Comparison of ENCODE assay signal across 1 cellular context in the genomic region with DNA sequence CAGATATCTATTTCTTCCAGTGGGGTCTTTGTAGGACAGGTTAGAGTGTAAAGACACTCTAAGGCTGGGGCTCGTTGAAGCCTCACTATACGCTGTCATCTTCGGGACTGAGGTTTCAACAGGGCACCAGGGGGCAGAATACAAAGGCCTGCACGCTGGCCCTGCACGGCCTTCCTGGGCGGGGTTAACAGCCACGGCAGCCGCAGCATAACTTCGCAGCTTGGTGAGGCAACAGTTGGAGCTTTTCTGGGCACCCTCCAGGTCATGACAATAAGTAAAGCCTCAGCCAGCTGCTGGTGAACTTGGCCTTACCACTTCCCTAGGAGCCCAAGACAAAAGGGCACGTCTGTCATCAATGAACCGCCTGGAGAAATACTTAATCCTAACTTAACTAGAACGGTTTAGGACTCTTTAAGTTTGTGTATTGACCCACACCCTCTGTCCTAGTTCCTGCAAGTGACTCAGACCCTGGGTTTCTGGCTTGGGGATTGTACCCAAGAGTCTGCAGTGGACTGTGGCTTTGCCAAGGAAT.
TF ChIP-seq lines count a peak whose summit lies in the region.

No MANE protein-coding gene starts in this region.

TF ChIP-seq in HepG2, 621 proteins besides CTCF, POLR2A, EP300 and RAD21 (continued from another document and continues in another):
- TF ChIP-seq, protein P1, sequence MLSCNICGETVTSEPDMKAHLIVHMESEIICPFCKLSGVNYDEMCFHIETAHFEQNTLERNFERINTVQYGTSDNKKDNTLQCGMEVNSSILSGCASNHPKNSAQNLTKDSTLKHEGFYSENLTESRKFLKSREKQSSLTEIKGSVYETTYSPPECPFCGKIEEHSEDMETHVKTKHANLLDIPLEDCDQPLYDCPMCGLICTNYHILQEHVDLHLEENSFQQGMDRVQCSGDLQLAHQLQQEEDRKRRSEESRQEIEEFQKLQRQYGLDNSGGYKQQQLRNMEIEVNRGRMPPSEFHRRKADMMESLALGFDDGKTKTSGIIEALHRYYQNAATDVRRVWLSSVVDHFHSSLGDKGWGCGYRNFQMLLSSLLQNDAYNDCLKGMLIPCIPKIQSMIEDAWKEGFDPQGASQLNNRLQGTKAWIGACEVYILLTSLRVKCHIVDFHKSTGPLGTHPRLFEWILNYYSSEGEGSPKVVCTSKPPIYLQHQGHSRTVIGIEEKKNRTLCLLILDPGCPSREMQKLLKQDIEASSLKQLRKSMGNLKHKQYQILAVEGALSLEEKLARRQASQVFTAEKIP (CRISPR knock-in tag; IDR thresholded peaks at IDR 0.05; ENCODE audit: borderline replicate concordance) = no peak
- TF ChIP-seq ZC3H4 (CRISPR knock-in tag; IDR thresholded peaks at IDR 0.05; ENCODE audit: borderline replicate concordance) = no peak
- TF ChIP-seq, protein P2, sequence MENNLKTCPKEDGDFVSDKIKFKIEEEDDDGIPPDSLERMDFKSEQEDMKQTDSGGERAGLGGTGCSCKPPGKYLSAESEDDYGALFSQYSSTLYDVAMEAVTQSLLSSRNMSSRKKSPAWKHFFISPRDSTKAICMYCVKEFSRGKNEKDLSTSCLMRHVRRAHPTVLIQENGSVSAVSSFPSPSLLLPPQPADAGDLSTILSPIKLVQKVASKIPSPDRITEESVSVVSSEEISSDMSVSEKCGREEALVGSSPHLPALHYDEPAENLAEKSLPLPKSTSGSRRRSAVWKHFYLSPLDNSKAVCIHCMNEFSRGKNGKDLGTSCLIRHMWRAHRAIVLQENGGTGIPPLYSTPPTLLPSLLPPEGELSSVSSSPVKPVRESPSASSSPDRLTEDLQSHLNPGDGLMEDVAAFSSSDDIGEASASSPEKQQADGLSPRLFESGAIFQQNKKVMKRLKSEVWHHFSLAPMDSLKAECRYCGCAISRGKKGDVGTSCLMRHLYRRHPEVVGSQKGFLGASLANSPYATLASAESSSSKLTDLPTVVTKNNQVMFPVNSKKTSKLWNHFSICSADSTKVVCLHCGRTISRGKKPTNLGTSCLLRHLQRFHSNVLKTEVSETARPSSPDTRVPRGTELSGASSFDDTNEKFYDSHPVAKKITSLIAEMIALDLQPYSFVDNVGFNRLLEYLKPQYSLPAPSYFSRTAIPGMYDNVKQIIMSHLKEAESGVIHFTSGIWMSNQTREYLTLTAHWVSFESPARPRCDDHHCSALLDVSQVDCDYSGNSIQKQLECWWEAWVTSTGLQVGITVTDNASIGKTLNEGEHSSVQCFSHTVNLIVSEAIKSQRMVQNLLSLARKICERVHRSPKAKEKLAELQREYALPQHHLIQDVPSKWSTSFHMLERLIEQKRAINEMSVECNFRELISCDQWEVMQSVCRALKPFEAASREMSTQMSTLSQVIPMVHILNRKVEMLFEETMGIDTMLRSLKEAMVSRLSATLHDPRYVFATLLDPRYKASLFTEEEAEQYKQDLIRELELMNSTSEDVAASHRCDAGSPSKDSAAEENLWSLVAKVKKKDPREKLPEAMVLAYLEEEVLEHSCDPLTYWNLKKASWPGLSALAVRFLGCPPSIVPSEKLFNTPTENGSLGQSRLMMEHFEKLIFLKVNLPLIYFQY (CRISPR knock-in tag; IDR thresholded peaks at IDR 0.05; ENCODE audit: borderline replicate concordance) = no peak
- TF ChIP-seq, protein P3, sequence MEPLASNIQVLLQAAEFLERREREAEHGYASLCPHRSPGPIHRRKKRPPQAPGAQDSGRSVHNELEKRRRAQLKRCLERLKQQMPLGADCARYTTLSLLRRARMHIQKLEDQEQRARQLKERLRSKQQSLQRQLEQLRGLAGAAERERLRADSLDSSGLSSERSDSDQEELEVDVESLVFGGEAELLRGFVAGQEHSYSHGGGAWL (CRISPR knock-in tag; IDR thresholded peaks at IDR 0.05) = no peak
- TF ChIP-seq ZFY (CRISPR knock-in tag; IDR thresholded peaks at IDR 0.05) = peak; percentile 78
- no peak for TF ChIP-seq AKAP8 (CRISPR knock-in tag; IDR thresholded peaks at IDR 0.05)
- TF ChIP-seq ZNF430 (CRISPR knock-in tag; IDR thresholded peaks at IDR 0.05) = no peak
- no peak for TF ChIP-seq CC2D1A (CRISPR knock-in tag; IDR thresholded peaks at IDR 0.05)
- TF ChIP-seq PBX3 (CRISPR knock-in tag; IDR thresholded peaks at IDR 0.05; ENCODE audit: borderline replicate concordance) = no peak
- TF ChIP-seq, protein P4, sequence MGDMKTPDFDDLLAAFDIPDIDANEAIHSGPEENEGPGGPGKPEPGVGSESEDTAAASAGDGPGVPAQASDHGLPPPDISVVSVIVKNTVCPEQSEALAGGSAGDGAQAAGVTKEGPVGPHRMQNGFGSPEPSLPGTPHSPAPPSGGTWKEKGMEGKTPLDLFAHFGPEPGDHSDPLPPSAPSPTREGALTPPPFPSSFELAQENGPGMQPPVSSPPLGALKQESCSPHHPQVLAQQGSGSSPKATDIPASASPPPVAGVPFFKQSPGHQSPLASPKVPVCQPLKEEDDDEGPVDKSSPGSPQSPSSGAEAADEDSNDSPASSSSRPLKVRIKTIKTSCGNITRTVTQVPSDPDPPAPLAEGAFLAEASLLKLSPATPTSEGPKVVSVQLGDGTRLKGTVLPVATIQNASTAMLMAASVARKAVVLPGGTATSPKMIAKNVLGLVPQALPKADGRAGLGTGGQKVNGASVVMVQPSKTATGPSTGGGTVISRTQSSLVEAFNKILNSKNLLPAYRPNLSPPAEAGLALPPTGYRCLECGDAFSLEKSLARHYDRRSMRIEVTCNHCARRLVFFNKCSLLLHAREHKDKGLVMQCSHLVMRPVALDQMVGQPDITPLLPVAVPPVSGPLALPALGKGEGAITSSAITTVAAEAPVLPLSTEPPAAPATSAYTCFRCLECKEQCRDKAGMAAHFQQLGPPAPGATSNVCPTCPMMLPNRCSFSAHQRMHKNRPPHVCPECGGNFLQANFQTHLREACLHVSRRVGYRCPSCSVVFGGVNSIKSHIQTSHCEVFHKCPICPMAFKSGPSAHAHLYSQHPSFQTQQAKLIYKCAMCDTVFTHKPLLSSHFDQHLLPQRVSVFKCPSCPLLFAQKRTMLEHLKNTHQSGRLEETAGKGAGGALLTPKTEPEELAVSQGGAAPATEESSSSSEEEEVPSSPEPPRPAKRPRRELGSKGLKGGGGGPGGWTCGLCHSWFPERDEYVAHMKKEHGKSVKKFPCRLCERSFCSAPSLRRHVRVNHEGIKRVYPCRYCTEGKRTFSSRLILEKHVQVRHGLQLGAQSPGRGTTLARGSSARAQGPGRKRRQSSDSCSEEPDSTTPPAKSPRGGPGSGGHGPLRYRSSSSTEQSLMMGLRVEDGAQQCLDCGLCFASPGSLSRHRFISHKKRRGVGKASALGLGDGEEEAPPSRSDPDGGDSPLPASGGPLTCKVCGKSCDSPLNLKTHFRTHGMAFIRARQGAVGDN (CRISPR knock-in tag; IDR thresholded peaks at IDR 0.05) = peak; percentile 81
- TF ChIP-seq ZNF367 (CRISPR knock-in tag; IDR thresholded peaks at IDR 0.05; ENCODE audit: borderline replicate concordance) = no peak
- 0 out of 2 replicates have a peak, but pooled peaks have one; percentile 19 for TF ChIP-seq ARNTL (CRISPR knock-in tag; IDR thresholded peaks at IDR 0.05)
- TF ChIP-seq, protein P5, sequence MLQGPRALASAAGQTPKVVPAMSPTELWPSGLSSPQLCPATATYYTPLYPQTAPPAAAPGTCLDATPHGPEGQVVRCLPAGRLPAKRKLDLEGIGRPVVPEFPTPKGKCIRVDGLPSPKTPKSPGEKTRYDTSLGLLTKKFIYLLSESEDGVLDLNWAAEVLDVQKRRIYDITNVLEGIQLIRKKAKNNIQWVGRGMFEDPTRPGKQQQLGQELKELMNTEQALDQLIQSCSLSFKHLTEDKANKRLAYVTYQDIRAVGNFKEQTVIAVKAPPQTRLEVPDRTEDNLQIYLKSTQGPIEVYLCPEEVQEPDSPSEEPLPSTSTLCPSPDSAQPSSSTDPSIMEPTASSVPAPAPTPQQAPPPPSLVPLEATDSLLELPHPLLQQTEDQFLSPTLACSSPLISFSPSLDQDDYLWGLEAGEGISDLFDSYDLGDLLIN (CRISPR knock-in tag; IDR thresholded peaks at IDR 0.05; ENCODE audit: borderline replicate concordance) = no peak
- TF ChIP-seq GLMP (CRISPR knock-in tag; IDR thresholded peaks at IDR 0.05; ENCODE audit: borderline replicate concordance) = no peak
- TF ChIP-seq ZFX (CRISPR knock-in tag; IDR thresholded peaks at IDR 0.05; ENCODE audit: low read depth) = peak; percentile 81
- no peak for TF ChIP-seq ZSCAN22 (CRISPR knock-in tag; IDR thresholded peaks at IDR 0.05)
- TF ChIP-seq, protein P6, sequence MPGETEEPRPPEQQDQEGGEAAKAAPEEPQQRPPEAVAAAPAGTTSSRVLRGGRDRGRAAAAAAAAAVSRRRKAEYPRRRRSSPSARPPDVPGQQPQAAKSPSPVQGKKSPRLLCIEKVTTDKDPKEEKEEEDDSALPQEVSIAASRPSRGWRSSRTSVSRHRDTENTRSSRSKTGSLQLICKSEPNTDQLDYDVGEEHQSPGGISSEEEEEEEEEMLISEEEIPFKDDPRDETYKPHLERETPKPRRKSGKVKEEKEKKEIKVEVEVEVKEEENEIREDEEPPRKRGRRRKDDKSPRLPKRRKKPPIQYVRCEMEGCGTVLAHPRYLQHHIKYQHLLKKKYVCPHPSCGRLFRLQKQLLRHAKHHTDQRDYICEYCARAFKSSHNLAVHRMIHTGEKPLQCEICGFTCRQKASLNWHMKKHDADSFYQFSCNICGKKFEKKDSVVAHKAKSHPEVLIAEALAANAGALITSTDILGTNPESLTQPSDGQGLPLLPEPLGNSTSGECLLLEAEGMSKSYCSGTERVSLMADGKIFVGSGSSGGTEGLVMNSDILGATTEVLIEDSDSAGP (CRISPR knock-in tag; IDR thresholded peaks at IDR 0.05; ENCODE audit: borderline replicate concordance) = no peak
- TF ChIP-seq ZNF124 (CRISPR knock-in tag; IDR thresholded peaks at IDR 0.05) = no peak
- peak; percentile 51; the same call in 1 of the 2 replicates for TF ChIP-seq MAX (IDR thresholded peaks at IDR 0.05)
- TF ChIP-seq, protein P7, sequence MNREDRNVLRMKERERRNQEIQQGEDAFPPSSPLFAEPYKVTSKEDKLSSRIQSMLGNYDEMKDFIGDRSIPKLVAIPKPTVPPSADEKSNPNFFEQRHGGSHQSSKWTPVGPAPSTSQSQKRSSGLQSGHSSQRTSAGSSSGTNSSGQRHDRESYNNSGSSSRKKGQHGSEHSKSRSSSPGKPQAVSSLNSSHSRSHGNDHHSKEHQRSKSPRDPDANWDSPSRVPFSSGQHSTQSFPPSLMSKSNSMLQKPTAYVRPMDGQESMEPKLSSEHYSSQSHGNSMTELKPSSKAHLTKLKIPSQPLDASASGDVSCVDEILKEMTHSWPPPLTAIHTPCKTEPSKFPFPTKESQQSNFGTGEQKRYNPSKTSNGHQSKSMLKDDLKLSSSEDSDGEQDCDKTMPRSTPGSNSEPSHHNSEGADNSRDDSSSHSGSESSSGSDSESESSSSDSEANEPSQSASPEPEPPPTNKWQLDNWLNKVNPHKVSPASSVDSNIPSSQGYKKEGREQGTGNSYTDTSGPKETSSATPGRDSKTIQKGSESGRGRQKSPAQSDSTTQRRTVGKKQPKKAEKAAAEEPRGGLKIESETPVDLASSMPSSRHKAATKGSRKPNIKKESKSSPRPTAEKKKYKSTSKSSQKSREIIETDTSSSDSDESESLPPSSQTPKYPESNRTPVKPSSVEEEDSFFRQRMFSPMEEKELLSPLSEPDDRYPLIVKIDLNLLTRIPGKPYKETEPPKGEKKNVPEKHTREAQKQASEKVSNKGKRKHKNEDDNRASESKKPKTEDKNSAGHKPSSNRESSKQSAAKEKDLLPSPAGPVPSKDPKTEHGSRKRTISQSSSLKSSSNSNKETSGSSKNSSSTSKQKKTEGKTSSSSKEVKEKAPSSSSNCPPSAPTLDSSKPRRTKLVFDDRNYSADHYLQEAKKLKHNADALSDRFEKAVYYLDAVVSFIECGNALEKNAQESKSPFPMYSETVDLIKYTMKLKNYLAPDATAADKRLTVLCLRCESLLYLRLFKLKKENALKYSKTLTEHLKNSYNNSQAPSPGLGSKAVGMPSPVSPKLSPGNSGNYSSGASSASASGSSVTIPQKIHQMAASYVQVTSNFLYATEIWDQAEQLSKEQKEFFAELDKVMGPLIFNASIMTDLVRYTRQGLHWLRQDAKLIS (CRISPR knock-in tag; IDR thresholded peaks at IDR 0.05) = no peak
- TF ChIP-seq ZNF567 (CRISPR knock-in tag; IDR thresholded peaks at IDR 0.05; ENCODE audit: borderline replicate concordance) = no peak
- no peak for TF ChIP-seq SRSF1 (optimal IDR thresholded peaks at IDR 0.05; ENCODE audit: low read depth, low read length)
- no peak for TF ChIP-seq ATF7-NPFF (CRISPR knock-in tag; IDR thresholded peaks at IDR 0.05; ENCODE audit: low read depth)
- TF ChIP-seq ZNF83 (CRISPR knock-in tag; IDR thresholded peaks at IDR 0.05; ENCODE audit: borderline replicate concordance) = no peak
- no peak for TF ChIP-seq GFI1 (CRISPR knock-in tag; IDR thresholded peaks at IDR 0.05; ENCODE audit: borderline replicate concordance)
- TF ChIP-seq ZNF761 (CRISPR knock-in tag; conservative IDR thresholded peaks at IDR 0.05) = no peak
- no peak for TF ChIP-seq ZNF576 (CRISPR knock-in tag; IDR thresholded peaks at IDR 0.05)
- TF ChIP-seq YEATS4 (CRISPR knock-in tag; IDR thresholded peaks at IDR 0.05; ENCODE audit: borderline replicate concordance) = peak; percentile 39; the same call in 1 of the 2 replicates
- TF ChIP-seq ZNF713 (CRISPR knock-in tag; IDR thresholded peaks at IDR 0.05) = no peak
- TF ChIP-seq ZNF20 (CRISPR knock-in tag; IDR thresholded peaks at IDR 0.05) = no peak
- TF ChIP-seq GTF2F1 (IDR thresholded peaks at IDR 0.05; ENCODE audit: low read length) = no peak
- TF ChIP-seq ZNF136 (CRISPR knock-in tag; IDR thresholded peaks at IDR 0.05; ENCODE audit: low read depth) = no peak
- no peak for TF ChIP-seq ZFP37 (CRISPR knock-in tag; IDR thresholded peaks at IDR 0.05; ENCODE audit: borderline replicate concordance)
- TF ChIP-seq ZNF264 (CRISPR knock-in tag; IDR thresholded peaks at IDR 0.05) = no peak
